Comparison of ENCODE assay signal across 9 cellular contexts in genomic region chr18:58362027-58362575, GRCh38.
DNase-seq lines count a peak whose midpoint lies in the region; ATAC-seq, FAIRE-seq and TF ChIP-seq lines count a peak whose summit lies in the region.
"Had no signal": no experiment of that assay in that cellular context is flagged by ENCODE, and none has a peak within 500 bp of the region (broad histone marks: within the 10 kb centered on the region; RNA-seq: fewer than 3 reads in every experiment).

No MANE protein-coding gene starts in this region.

- FAIRE-seq in small intestine (lab: Jason Lieb, UNC) = no peak

- peaks cover 12 to 26% of the 10 kb centered on the region in 2 donors for H3K4me1 ChIP-seq in gastrocnemius medialis
- no peaks in the 10 kb centered on the region for H3K4me1 ChIP-seq in small intestine (ENCODE audit: control insufficient read depth in 2 of 2, insufficient read depth in 1 of 2, low read depth in 1 of 2, low read length in 1 of 2)

- no peaks in the 10 kb centered on the region for H3K27me3 ChIP-seq in gastrocnemius medialis
- no peaks in the 10 kb centered on the region for H3K27me3 ChIP-seq in small intestine (ENCODE audit: control insufficient read depth in 2 of 2, insufficient read depth in 2 of 2, low read length in 2 of 2)

- H3K9me3 ChIP-seq in gastrocnemius medialis (no peaks in the 10 kb centered on the region), small intestine (ENCODE audit: control insufficient read depth, low read depth) (no peaks in the 10 kb centered on the region)

- in situ Hi-C loops in gastrocnemius medialis (cut with MboI; ENCODE audit: low sequenced_read_pairs in 4 of 4) = no loop called here

- no peak overlapping the region for H3K4me3 ChIP-seq in gastrocnemius medialis
- no peak overlapping the region for H3K4me3 ChIP-seq in small intestine (ENCODE audit: low read depth in 1 of 2, low read length in 2 of 2)

- no peak for TF ChIP-seq CTCF in gastrocnemius medialis (IDR thresholded peaks at IDR 0.05 in 4 of 5, conservative IDR thresholded peaks at IDR 0.05 in 1 of 5)

- H3K27ac ChIP-seq in gastrocnemius medialis (peak overlapping the region; percentile 34 to 76 (median 56)), small intestine (ENCODE audit: low read depth in 1 of 2, low read length in 1 of 2) (peak overlapping the region in 1 of 2 donors; percentile 77)

- TF ChIP-seq POLR2A in gastrocnemius medialis (IDR thresholded peaks at IDR 0.05) = no peak

- ATAC-seq in left cardiac atrium = peak; percentile 86 to 97
- ATAC-seq in gastrocnemius medialis = peak; percentile 80 to 81
- no peak for ATAC-seq in GM21529 (IDR thresholded peaks at IDR 0.05; ENCODE audit: unreplicated experiment)
- no peak for ATAC-seq in HG02852 (IDR thresholded peaks at IDR 0.05; ENCODE audit: unreplicated experiment)

- DNase-seq in GM04504 (ENCODE audit: low read depth) (peak; percentile 85), amniotic epithelial cell (ENCODE audit: low read depth) (peak; percentile 94), left cardiac atrium (peak; percentile 72), gastrocnemius medialis (no peak), small intestine (no peak)
- no peak for DNase-seq in activated CD4-positive, alpha-beta T cell treated with anti-CD3 and anti-CD28 coated beads for 4 hours
- DNase-seq: activated effector memory CD4-positive, alpha-beta T cell treated with anti-CD3 and anti-CD28 coated beads, Interleukin-2, amount 50 U/mL, for 16 hours had no signal

- intact Hi-C loops in left cardiac atrium (cut with DNase I) (no loop called here), gastrocnemius medialis (cut with DNase I; ENCODE audit: low total_unique reads) (no loop called here)

- WGBS in small intestine, 3 donors = 60 to 88% (median 75%) methylated on average over 8 of the region's 8 CpGs

- H3K36me3 ChIP-seq in gastrocnemius medialis = peaks cover 0 to 16% of the 10 kb centered on the region in 2 donors
- H3K36me3 ChIP-seq in small intestine (ENCODE audit: control insufficient read depth in 2 of 2, insufficient read depth in 2 of 2, low read length in 2 of 2) = peaks cover 2 to 20% of the 10 kb centered on the region in 2 donors

Comparison
In these comparisons a context has a peak if more than half of its experiments do, and no peak if none do; other contexts are left out.
1. DNase-seq: peak in GM04504 (single experiment), amniotic epithelial cell (single experiment) and left cardiac atrium (single experiment); none in gastrocnemius medialis (0 of 2), small intestine (single experiment) and activated CD4-positive, alpha-beta T cell treated with anti-CD3 and anti-CD28 coated beads for 4 hours (0 of 2).
2. ATAC-seq: peak in left cardiac atrium (2 of 2) and gastrocnemius medialis (2 of 2); none in GM21529 (single experiment) and HG02852 (single experiment).